ENCODE assay signal across 2 cellular contexts in the genomic region with DNA sequence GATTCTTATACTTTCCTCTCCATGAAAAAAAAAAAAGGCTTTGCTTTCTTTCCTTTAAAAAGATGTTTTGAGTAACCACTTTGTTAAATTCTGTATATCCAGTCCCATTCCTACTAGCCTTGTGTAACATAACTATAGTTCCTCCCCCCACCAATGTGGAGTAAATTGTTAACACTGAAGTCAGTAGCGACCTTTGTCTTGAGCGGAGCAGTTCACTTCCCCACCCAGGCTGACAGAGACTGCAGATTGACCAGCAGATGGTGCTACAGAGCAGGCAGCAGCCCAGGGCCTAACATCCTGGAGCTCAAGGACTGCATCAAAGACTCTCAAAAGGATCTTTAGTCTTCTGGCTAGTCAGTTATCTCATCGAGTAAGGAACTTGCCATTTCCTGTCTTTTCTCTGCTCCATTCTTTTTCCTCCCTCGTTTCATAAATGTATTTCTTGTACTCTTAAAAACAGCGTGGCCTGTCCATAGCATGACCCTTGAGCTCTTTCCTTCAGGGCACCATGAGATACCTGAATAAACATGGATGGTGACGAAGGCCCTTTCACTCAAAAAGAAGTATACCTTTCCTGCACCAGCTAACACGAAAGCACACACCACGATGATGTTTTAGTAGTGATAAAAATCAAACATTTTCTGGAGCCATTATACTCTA.
TF ChIP-seq lines count a peak whose summit lies in the region.

No MANE protein-coding gene starts in this region.

TF ChIP-seq in WTC11, 78 proteins besides CTCF, POLR2A, EP300 and RAD21 (continued from another document):
- TF ChIP-seq, protein P1, sequence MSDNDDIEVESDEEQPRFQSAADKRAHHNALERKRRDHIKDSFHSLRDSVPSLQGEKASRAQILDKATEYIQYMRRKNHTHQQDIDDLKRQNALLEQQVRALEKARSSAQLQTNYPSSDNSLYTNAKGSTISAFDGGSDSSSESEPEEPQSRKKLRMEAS (CRISPR knock-in tag; IDR thresholded peaks at IDR 0.05), result no peak
- TF ChIP-seq ESRRA (CRISPR knock-in tag; IDR thresholded peaks at IDR 0.05; ENCODE audit: borderline replicate concordance), result no peak
- no peak for TF ChIP-seq ZNF396 (CRISPR knock-in tag; IDR thresholded peaks at IDR 0.05; ENCODE audit: borderline replicate concordance)
- TF ChIP-seq, protein P2, sequence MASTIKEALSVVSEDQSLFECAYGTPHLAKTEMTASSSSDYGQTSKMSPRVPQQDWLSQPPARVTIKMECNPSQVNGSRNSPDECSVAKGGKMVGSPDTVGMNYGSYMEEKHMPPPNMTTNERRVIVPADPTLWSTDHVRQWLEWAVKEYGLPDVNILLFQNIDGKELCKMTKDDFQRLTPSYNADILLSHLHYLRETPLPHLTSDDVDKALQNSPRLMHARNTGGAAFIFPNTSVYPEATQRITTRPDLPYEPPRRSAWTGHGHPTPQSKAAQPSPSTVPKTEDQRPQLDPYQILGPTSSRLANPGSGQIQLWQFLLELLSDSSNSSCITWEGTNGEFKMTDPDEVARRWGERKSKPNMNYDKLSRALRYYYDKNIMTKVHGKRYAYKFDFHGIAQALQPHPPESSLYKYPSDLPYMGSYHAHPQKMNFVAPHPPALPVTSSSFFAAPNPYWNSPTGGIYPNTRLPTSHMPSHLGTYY (CRISPR knock-in tag; IDR thresholded peaks at IDR 0.05), result no peak

TF ChIP-seq in HepG2, 621 proteins besides CTCF, POLR2A, EP300 and RAD21 (continued from another document and continues in another):
- no peak; the same call in 1 of the 2 replicates for TF ChIP-seq KAT8 (CRISPR knock-in tag; IDR thresholded peaks at IDR 0.05)
- TF ChIP-seq, protein P3, sequence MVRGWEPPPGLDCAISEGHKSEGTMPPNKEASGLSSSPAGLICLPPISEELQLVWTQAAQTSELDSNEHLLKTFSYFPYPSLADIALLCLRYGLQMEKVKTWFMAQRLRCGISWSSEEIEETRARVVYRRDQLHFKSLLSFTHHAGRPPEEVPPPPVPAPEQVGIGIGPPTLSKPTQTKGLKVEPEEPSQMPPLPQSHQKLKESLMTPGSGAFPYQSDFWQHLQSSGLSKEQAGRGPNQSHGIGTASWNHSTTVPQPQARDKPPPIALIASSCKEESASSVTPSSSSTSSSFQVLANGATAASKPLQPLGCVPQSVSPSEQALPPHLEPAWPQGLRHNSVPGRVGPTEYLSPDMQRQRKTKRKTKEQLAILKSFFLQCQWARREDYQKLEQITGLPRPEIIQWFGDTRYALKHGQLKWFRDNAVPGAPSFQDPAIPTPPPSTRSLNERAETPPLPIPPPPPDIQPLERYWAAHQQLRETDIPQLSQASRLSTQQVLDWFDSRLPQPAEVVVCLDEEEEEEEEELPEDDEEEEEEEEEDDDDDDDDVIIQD (CRISPR knock-in tag; IDR thresholded peaks at IDR 0.05; ENCODE audit: low read depth), result peak; percentile 96
- peak; percentile 35; the same call in 1 of the 2 replicates for TF ChIP-seq CCDC6 (CRISPR knock-in tag; IDR thresholded peaks at IDR 0.05)
- TF ChIP-seq CHCHD3 (CRISPR knock-in tag; IDR thresholded peaks at IDR 0.05), result no peak
- TF ChIP-seq ZNF350 (CRISPR knock-in tag; IDR thresholded peaks at IDR 0.05; ENCODE audit: borderline replicate concordance, low read depth), result peak; percentile 43; the same call in 1 of the 2 replicates
- TF ChIP-seq, protein P4, sequence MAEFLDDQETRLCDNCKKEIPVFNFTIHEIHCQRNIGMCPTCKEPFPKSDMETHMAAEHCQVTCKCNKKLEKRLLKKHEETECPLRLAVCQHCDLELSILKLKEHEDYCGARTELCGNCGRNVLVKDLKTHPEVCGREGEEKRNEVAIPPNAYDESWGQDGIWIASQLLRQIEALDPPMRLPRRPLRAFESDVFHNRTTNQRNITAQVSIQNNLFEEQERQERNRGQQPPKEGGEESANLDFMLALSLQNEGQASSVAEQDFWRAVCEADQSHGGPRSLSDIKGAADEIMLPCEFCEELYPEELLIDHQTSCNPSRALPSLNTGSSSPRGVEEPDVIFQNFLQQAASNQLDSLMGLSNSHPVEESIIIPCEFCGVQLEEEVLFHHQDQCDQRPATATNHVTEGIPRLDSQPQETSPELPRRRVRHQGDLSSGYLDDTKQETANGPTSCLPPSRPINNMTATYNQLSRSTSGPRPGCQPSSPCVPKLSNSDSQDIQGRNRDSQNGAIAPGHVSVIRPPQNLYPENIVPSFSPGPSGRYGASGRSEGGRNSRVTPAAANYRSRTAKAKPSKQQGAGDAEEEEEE (CRISPR knock-in tag; IDR thresholded peaks at IDR 0.05; ENCODE audit: borderline replicate concordance), result no peak
- TF ChIP-seq, protein P5, sequence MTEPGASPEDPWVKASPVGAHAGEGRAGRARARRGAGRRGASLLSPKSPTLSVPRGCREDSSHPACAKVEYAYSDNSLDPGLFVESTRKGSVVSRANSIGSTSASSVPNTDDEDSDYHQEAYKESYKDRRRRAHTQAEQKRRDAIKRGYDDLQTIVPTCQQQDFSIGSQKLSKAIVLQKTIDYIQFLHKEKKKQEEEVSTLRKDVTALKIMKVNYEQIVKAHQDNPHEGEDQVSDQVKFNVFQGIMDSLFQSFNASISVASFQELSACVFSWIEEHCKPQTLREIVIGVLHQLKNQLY (CRISPR knock-in tag; IDR thresholded peaks at IDR 0.05), result no peak
- TF ChIP-seq U2AF2 (IDR thresholded peaks at IDR 0.05; ENCODE audit: low read depth, low read length), result no peak
- no peak for TF ChIP-seq ZNF138 (CRISPR knock-in tag; IDR thresholded peaks at IDR 0.05; ENCODE audit: low read depth)
- TF ChIP-seq, protein P6, sequence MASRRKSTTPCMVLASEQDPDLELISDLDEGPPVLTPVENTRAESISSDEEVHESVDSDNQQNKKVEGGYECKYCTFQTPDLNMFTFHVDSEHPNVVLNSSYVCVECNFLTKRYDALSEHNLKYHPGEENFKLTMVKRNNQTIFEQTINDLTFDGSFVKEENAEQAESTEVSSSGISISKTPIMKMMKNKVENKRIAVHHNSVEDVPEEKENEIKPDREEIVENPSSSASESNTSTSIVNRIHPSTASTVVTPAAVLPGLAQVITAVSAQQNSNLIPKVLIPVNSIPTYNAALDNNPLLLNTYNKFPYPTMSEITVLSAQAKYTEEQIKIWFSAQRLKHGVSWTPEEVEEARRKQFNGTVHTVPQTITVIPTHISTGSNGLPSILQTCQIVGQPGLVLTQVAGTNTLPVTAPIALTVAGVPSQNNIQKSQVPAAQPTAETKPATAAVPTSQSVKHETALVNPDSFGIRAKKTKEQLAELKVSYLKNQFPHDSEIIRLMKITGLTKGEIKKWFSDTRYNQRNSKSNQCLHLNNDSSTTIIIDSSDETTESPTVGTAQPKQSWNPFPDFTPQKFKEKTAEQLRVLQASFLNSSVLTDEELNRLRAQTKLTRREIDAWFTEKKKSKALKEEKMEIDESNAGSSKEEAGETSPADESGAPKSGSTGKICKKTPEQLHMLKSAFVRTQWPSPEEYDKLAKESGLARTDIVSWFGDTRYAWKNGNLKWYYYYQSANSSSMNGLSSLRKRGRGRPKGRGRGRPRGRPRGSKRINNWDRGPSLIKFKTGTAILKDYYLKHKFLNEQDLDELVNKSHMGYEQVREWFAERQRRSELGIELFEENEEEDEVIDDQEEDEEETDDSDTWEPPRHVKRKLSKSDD (CRISPR knock-in tag; IDR thresholded peaks at IDR 0.05; ENCODE audit: low read depth), result no peak
- TF ChIP-seq, protein P7, sequence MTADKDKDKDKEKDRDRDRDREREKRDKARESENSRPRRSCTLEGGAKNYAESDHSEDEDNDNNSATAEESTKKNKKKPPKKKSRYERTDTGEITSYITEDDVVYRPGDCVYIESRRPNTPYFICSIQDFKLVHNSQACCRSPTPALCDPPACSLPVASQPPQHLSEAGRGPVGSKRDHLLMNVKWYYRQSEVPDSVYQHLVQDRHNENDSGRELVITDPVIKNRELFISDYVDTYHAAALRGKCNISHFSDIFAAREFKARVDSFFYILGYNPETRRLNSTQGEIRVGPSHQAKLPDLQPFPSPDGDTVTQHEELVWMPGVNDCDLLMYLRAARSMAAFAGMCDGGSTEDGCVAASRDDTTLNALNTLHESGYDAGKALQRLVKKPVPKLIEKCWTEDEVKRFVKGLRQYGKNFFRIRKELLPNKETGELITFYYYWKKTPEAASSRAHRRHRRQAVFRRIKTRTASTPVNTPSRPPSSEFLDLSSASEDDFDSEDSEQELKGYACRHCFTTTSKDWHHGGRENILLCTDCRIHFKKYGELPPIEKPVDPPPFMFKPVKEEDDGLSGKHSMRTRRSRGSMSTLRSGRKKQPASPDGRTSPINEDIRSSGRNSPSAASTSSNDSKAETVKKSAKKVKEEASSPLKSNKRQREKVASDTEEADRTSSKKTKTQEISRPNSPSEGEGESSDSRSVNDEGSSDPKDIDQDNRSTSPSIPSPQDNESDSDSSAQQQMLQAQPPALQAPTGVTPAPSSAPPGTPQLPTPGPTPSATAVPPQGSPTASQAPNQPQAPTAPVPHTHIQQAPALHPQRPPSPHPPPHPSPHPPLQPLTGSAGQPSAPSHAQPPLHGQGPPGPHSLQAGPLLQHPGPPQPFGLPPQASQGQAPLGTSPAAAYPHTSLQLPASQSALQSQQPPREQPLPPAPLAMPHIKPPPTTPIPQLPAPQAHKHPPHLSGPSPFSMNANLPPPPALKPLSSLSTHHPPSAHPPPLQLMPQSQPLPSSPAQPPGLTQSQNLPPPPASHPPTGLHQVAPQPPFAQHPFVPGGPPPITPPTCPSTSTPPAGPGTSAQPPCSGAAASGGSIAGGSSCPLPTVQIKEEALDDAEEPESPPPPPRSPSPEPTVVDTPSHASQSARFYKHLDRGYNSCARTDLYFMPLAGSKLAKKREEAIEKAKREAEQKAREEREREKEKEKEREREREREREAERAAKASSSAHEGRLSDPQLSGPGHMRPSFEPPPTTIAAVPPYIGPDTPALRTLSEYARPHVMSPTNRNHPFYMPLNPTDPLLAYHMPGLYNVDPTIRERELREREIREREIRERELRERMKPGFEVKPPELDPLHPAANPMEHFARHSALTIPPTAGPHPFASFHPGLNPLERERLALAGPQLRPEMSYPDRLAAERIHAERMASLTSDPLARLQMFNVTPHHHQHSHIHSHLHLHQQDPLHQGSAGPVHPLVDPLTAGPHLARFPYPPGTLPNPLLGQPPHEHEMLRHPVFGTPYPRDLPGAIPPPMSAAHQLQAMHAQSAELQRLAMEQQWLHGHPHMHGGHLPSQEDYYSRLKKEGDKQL (CRISPR knock-in tag; IDR thresholded peaks at IDR 0.05; ENCODE audit: low read depth), result 0 out of 2 replicates have a peak, but pooled peaks have one; percentile 24
- TF ChIP-seq, protein P8, sequence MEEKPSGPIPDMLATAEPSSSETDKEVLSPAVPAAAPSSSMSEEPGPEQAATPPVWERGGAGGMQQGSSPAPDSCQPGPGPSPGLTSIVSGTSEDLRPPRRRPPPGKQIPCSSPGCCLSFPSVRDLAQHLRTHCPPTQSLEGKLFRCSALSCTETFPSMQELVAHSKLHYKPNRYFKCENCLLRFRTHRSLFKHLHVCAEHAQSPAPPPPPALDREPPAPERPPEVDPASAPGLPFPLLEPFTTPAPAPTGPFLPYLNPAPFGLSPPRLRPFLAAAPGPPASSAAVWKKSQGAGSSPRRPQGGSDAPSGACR (CRISPR knock-in tag; IDR thresholded peaks at IDR 0.05), result no peak
- no peak for TF ChIP-seq PAX8 (CRISPR knock-in tag; IDR thresholded peaks at IDR 0.05; ENCODE audit: borderline replicate concordance)
- no peak for TF ChIP-seq ZKSCAN1 (IDR thresholded peaks at IDR 0.05; ENCODE audit: low read length)
- TF ChIP-seq, protein P9, sequence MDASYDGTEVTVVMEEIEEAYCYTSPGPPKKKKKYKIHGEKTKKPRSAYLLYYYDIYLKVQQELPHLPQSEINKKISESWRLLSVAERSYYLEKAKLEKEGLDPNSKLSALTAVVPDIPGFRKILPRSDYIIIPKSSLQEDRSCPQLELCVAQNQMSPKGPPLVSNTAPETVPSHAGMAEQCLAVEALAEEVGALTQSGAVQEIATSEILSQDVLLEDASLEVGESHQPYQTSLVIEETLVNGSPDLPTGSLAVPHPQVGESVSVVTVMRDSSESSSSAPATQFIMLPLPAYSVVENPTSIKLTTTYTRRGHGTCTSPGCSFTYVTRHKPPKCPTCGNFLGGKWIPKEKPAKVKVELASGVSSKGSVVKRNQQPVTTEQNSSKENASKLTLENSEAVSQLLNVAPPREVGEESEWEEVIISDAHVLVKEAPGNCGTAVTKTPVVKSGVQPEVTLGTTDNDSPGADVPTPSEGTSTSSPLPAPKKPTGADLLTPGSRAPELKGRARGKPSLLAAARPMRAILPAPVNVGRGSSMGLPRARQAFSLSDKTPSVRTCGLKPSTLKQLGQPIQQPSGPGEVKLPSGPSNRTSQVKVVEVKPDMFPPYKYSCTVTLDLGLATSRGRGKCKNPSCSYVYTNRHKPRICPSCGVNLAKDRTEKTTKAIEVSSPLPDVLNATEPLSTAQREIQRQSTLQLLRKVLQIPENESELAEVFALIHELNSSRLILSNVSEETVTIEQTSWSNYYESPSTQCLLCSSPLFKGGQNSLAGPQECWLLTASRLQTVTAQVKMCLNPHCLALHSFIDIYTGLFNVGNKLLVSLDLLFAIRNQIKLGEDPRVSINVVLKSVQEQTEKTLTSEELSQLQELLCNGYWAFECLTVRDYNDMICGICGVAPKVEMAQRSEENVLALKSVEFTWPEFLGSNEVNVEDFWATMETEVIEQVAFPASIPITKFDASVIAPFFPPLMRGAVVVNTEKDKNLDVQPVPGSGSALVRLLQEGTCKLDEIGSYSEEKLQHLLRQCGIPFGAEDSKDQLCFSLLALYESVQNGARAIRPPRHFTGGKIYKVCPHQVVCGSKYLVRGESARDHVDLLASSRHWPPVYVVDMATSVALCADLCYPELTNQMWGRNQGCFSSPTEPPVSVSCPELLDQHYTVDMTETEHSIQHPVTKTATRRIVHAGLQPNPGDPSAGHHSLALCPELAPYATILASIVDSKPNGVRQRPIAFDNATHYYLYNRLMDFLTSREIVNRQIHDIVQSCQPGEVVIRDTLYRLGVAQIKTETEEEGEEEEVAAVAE (CRISPR knock-in tag; IDR thresholded peaks at IDR 0.05; ENCODE audit: borderline replicate concordance), result 0 out of 2 replicates have a peak, but pooled peaks have one; percentile 37
- no peak for TF ChIP-seq ZNF790 (CRISPR knock-in tag; IDR thresholded peaks at IDR 0.05; ENCODE audit: borderline replicate concordance)
- no peak for TF ChIP-seq GLI4 (CRISPR knock-in tag; IDR thresholded peaks at IDR 0.05; ENCODE audit: borderline replicate concordance)
- TF ChIP-seq AGO1 (IDR thresholded peaks at IDR 0.05; ENCODE audit: low read depth, low read length, poor library complexity, severe bottlenecking), result no peak
- TF ChIP-seq ZNF251 (CRISPR knock-in tag; IDR thresholded peaks at IDR 0.05), result no peak
- TF ChIP-seq, protein P10, sequence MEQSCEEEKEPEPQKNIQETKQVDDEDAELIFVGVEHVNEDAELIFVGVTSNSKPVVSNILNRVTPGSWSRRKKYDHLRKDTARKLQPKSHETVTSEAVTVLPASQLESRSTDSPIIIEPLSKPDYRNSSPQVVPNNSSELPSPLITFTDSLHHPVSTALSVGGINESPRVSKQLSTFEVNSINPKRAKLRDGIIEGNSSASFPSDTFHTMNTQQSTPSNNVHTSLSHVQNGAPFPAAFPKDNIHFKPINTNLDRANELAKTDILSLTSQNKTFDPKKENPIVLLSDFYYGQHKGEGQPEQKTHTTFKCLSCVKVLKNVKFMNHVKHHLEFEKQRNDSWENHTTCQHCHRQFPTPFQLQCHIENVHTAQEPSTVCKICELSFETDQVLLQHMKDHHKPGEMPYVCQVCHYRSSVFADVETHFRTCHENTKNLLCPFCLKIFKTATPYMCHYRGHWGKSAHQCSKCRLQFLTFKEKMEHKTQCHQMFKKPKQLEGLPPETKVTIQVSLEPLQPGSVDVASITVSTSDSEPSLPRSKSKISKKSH (CRISPR knock-in tag; IDR thresholded peaks at IDR 0.05; ENCODE audit: borderline replicate concordance), result no peak
